ENCODE assay signal across 8 cellular contexts in the genomic region with DNA sequence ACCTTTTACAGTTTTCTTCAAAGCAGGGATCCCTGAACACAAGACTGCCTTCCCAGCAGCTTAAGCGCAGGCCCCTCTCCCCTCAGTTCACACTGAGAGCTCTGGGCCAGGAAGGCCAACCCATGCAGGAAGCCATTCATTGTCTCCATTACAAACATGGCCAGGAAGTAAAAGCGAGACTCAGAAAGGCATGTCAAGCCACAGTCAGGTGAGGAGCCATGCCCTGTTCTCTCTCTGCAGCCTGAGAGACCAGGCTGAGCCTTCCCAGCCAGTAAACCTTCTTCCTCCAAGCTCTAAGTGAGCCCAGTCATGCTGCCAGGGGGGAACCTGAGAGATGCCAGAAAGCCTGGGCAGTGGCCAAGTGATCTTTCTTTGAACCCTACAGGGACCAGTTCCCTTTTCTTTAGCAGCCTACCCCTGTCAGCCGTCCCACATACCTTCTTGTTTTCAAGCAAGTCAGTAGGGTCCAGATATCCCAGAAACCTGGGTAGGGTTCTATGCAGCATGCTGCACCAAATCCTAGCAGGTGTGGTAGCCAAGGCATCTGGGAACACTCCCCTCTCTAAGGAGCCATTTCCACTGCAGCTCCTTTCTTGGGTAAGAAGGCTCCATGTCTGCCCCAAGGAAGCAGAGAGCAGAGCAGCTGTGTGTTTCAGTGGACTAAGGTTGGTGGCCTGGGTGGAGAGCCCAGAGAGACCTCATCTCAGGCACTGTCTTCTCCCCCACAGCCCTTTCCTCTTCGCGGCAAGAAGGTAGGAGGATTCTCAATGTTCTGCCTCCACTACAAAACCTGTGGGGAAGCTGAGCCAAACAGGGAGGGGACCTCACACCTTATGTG. TPM values are rescaled to one million over a fixed set of nuclear protein-coding genes. Genes with fewer than 3 reads are reported as not detected.
DNase-seq lines count a peak whose midpoint lies in the region; ATAC-seq and TF ChIP-seq lines count a peak whose summit lies in the region.

No MANE protein-coding gene starts in this region.

- no peaks in the 10 kb centered on the region for H4K20me1 ChIP-seq in PC-3 (ENCODE audit: low read length)

- H3K4me2 ChIP-seq in PC-3 (ENCODE audit: low read length) = no peak overlapping the region

- CTCF ChIA-PET in PC-3 (lab: Charles Lee) = no interaction called here

- no peaks in the 10 kb centered on the region for H3K79me2 ChIP-seq in PC-3 (ENCODE audit: low read length)

- H3K4me1 ChIP-seq in PC-3 (ENCODE audit: insufficient read depth, low read length) = no peaks in the 10 kb centered on the region

- H2AFZ ChIP-seq in PC-3 (ENCODE audit: low read length) = no peak overlapping the region

- H3K9me3 ChIP-seq in PC-3 (ENCODE audit: low read length) = no peaks in the 10 kb centered on the region

- peak; percentile 28 for DNase-seq in activated CD4-positive, alpha-beta T cell treated with anti-CD3 and anti-CD28 coated beads for 1 hour
- DNase-seq in left ventricle myocardium superior = no peak
- no peak for DNase-seq in NCI-H2107 treated with DMSO at 0.1 percent for 48 hours (lab: John Stamatoyannopoulos, UW; ENCODE audit: unreplicated experiment)
- no peak for DNase-seq in NCI-H82 (lab: John Stamatoyannopoulos, UW)
- no peak for DNase-seq in amniotic stem cell (lab: John Stamatoyannopoulos, UW)
- DNase-seq in PC-3 = no peak

- POLR2A ChIA-PET in PC-3 (lab: Charles Lee; ENCODE audit: unreplicated experiment) = no interaction called here

- H3K9ac ChIP-seq in PC-3 (ENCODE audit: low read length) = no peak overlapping the region

- no peaks in the 10 kb centered on the region for H3K36me3 ChIP-seq in PC-3 (ENCODE audit: low read depth, low read length)

- H3K9me2 ChIP-seq in PC-3 (replicated peaks; ENCODE audit: low read length) = no peaks in the 10 kb centered on the region

- no peak for TF ChIP-seq CTCF in PC-3 (conservative IDR thresholded peaks at IDR 0.05; ENCODE audit: low read depth, low read length)

- ATAC-seq in GM19324 (IDR thresholded peaks at IDR 0.05; ENCODE audit: low FRiP score, unreplicated experiment) = peak; percentile 40
- peak; percentile 27 for ATAC-seq in HG03097 (IDR thresholded peaks at IDR 0.05; ENCODE audit: low FRiP score, unreplicated experiment)
- ATAC-seq in left ventricle myocardium superior = peak; percentile 52
- ATAC-seq in PC-3 = no peak

- no peak overlapping the region for H3K27ac ChIP-seq in PC-3 (ENCODE audit: low read length)

- no peaks in the 10 kb centered on the region for H3K27me3 ChIP-seq in PC-3 (ENCODE audit: low read length)

- intact Hi-C loops in left ventricle myocardium superior (cut with micrococcal nuclease) = no loop called here
- intact Hi-C loops in PC-3 (cut with micrococcal nuclease) = no loop called here

- no peak overlapping the region for H3K4me3 ChIP-seq in PC-3 (ENCODE audit: low read length)

- H3F3A ChIP-seq in PC-3 (ENCODE audit: low read length, unreplicated experiment) = no peaks in the 10 kb centered on the region

- BruUV-seq in PC-3 (replicated peaks; lab: Mats Ljungman, UMichigan) = no TSS peak

RNA-seq across cellular contexts. Expression of a gene that starts 1.0 kb away (rescaled TPM):
- total RNA-seq in left ventricle myocardium superior = 1.9 TPM
- not detected in 2 replicates for total RNA-seq in PC-3 (2014; rRNA removed)

RNA-seq across cellular contexts. Expression of a gene that starts 27.5 kb away (rescaled TPM):
- total RNA-seq in left ventricle myocardium superior = 2.0 TPM
- total RNA-seq in PC-3 (2014; rRNA removed) = 5.7 and 6.7 TPM in 2 replicates

RNA-seq across cellular contexts. Expression of a gene that starts 49.1 kb away (rescaled TPM):
- 48.5 TPM for total RNA-seq in left ventricle myocardium superior
- total RNA-seq in PC-3 (2014; rRNA removed) = 61.6 and 65.7 TPM in 2 replicates

RNA-seq across cellular contexts. Expression of a gene that starts 52.2 kb away (rescaled TPM):
- total RNA-seq in left ventricle myocardium superior (2.8 TPM), PC-3 (2014; rRNA removed) (not detected in 2 replicates)
